ENCODE assay signal across 13 cellular contexts in genomic region chr2:6946722-6947121, GRCh38. TPM values are rescaled to one million over a fixed set of nuclear protein-coding genes. Genes with fewer than 3 reads are reported as not detected.
DNase-seq lines count a peak whose midpoint lies in the region; ATAC-seq and TF ChIP-seq lines count a peak whose summit lies in the region.
"Had no signal": no experiment of that assay in that cellular context is flagged by ENCODE, and none has a peak within 500 bp of the region (broad histone marks: within the 10 kb centered on the region; RNA-seq: fewer than 3 reads in every experiment).

No MANE protein-coding gene starts in this region.

- peak; percentile 43 for DNase-seq in GM04504 (ENCODE audit: low read depth)
- DNase-seq in RWPE2 (ENCODE audit: low spot score): no peak
- DNase-seq in epithelial cell of proximal tubule (ENCODE audit: low read depth): peak; percentile 26
- DNase-seq in caudate nucleus (lab: John Stamatoyannopoulos, UW): no peak
- DNase-seq in osteocyte (ENCODE audit: extremely low spot score, unreplicated experiment): no peak
- DNase-seq in substantia nigra (lab: John Stamatoyannopoulos, UW): no peak
- DNase-seq: activated CD4-positive, alpha-beta memory T cell treated with anti-CD3 and anti-CD28 coated beads, Interleukin-2, amount 10 ng/mL, durations not matched to agents 7 days and 5 days; adrenal gland; Kasumi-1; kidney; stimulated activated CD4-positive, alpha-beta T cell treated with anti-CD3 and anti-CD28 coated beads, Interleukin-15, amount 100 ng/mL, for 24 hours had no signal

- peak; percentile 87 for ATAC-seq in RWPE2 (ENCODE audit: low read depth)

- TF ChIP-seq CTCF in RWPE2 (IDR thresholded peaks at IDR 0.05; ENCODE audit: poor library complexity, severe bottlenecking): no peak
- no peak for TF ChIP-seq CTCF in epithelial cell of proximal tubule (conservative IDR thresholded peaks at IDR 0.05; ENCODE audit: low read depth, low read length)
- TF ChIP-seq CTCF in osteocyte (IDR thresholded peaks at IDR 0.05): no peak

- H3K4me3 ChIP-seq in RWPE2 (ENCODE audit: severe bottlenecking) (no peak overlapping the region), epithelial cell of proximal tubule (ENCODE audit: low read depth, low read length) (no peak overlapping the region), skeletal muscle satellite cell (ENCODE audit: low read length) (no peak overlapping the region)
- H3K4me3 ChIP-seq: adrenal gland had no signal

- H3K4me2 ChIP-seq in skeletal muscle satellite cell (ENCODE audit: low read length): peak overlapping the region; percentile 11

- H3K27ac ChIP-seq in RWPE2 (ENCODE audit: poor library complexity, severe bottlenecking) (no peak overlapping the region), caudate nucleus (ENCODE audit: low read depth, low read length) (no peak overlapping the region), substantia nigra (ENCODE audit: low read depth, low read length, poor library complexity, severe bottlenecking) (no peak overlapping the region)
- H3K27ac ChIP-seq: adrenal gland had no signal

- H3K9ac ChIP-seq in skeletal muscle satellite cell (ENCODE audit: low read depth, low read length): no peak overlapping the region

- H3K27ac Mint-ChIP-seq in osteocyte (ENCODE audit: unreplicated experiment): no peak overlapping the region
- H3K27ac Mint-ChIP-seq: activated CD4-positive, alpha-beta memory T cell treated with anti-CD3 and anti-CD28 coated beads, Interleukin-2, amount 10 ng/mL, durations not matched to agents 7 days and 5 days had no signal

- H3K4me1 ChIP-seq in RWPE2 (ENCODE audit: insufficient read depth, poor library complexity, severe bottlenecking) (peaks cover 12% of the 10 kb centered on the region), skeletal muscle satellite cell (ENCODE audit: control insufficient read depth, insufficient read depth, low read length) (peaks cover 9% of the 10 kb centered on the region)

- peaks cover 13% of the 10 kb centered on the region for H3K36me3 Mint-ChIP-seq in osteocyte (ENCODE audit: unreplicated experiment)

- H3K27me3 ChIP-seq in RWPE2 (ENCODE audit: insufficient read depth, poor library complexity, severe bottlenecking) (no peaks in the 10 kb centered on the region), skeletal muscle satellite cell (ENCODE audit: control insufficient read depth, insufficient read depth, low read length) (peaks cover 48% of the 10 kb centered on the region)
- H3K27me3 ChIP-seq: adrenal gland had no signal

- no peaks in the 10 kb centered on the region for H3K9me3 Mint-ChIP-seq in osteocyte (ENCODE audit: unreplicated experiment)
- H3K9me3 Mint-ChIP-seq: activated CD4-positive, alpha-beta memory T cell treated with anti-CD3 and anti-CD28 coated beads, Interleukin-2, amount 10 ng/mL, durations not matched to agents 7 days and 5 days; natural killer cell treated with Interleukin-12 subunit alpha and Interleukin-12 subunit beta and Interleukin-15 and Interleukin-18, amount 100 ng/mL, for 72 hours had no signal

- no peak overlapping the region for H3K4me3 Mint-ChIP-seq in osteocyte (ENCODE audit: unreplicated experiment)
- H3K4me3 Mint-ChIP-seq: activated CD4-positive, alpha-beta memory T cell treated with anti-CD3 and anti-CD28 coated beads, Interleukin-2, amount 10 ng/mL, durations not matched to agents 7 days and 5 days; natural killer cell treated with Interleukin-12 subunit alpha and Interleukin-12 subunit beta and Interleukin-15 and Interleukin-18, amount 100 ng/mL, for 72 hours had no signal

- H3K9me3 ChIP-seq in RWPE2 (ENCODE audit: severe bottlenecking) (no peaks in the 10 kb centered on the region), skeletal muscle satellite cell (replicated peaks; ENCODE audit: low read length) (no peaks in the 10 kb centered on the region)
- H3K9me3 ChIP-seq: adrenal gland had no signal

- H3K36me3 ChIP-seq in RWPE2 (ENCODE audit: low read depth) (no peaks in the 10 kb centered on the region), skeletal muscle satellite cell (ENCODE audit: insufficient read depth, low read length) (no peaks in the 10 kb centered on the region)

- H3K27me3 Mint-ChIP-seq in osteocyte (ENCODE audit: unreplicated experiment): no peaks in the 10 kb centered on the region
- H3K27me3 Mint-ChIP-seq: activated CD4-positive, alpha-beta memory T cell treated with anti-CD3 and anti-CD28 coated beads, Interleukin-2, amount 10 ng/mL, durations not matched to agents 7 days and 5 days; natural killer cell treated with Interleukin-12 subunit alpha and Interleukin-12 subunit beta and Interleukin-15 and Interleukin-18, amount 100 ng/mL, for 72 hours had no signal

- peaks cover 51% of the 10 kb centered on the region for H3K4me1 Mint-ChIP-seq in osteocyte (ENCODE audit: unreplicated experiment)

RNA-seq across cellular contexts. Expression of gene RNF144A, which starts 29.5 kb away (rescaled TPM):
- total RNA-seq in epithelial cell of proximal tubule (14.1 and 17.4 TPM in 2 replicates), osteocyte (9.0 and 9.6 TPM in 2 replicates)
- total RNA-seq in skeletal muscle satellite cell (2012; rRNA removed): 6.3 and 13.7 TPM in 2 replicates

Comparison
In these comparisons a context has a peak if more than half of its experiments do, and no peak if none do; other contexts are left out.
1. DNase-seq: peak in GM04504 (single experiment) and epithelial cell of proximal tubule (single experiment); none in RWPE2 (single experiment), caudate nucleus (0 of 61), osteocyte (single experiment) and substantia nigra (0 of 49).